ENCODE assay signal across 7 cellular contexts in genomic region chr5:147580418-147580817, GRCh38.
DNase-seq lines count a peak whose midpoint lies in the region; ATAC-seq, FAIRE-seq and TF ChIP-seq lines count a peak whose summit lies in the region.
"Not testable (repeated sequence)": the region's sequence is repeated elsewhere in the genome, so short reads cannot be mapped to it uniquely, and the experiment has no call there.

No MANE protein-coding gene starts in this region.

- H3K18ac ChIP-seq in H9 (ENCODE audit: insufficient read length, low read depth, low read length); H1 (ENCODE audit: extremely low read depth, low read length): not testable (repeated sequence)

- H4K5ac ChIP-seq in H9 (ENCODE audit: insufficient read length, low read depth, low read length); H1 (ENCODE audit: insufficient read length, low read depth, low read length): not testable (repeated sequence)

- CTCF ChIA-PET in HEK293 (lab: Yijun Ruan, JAX) (interaction anchor here (0.7 to 1.0 kb wide), 2 partner anchors 11 to 608 kb away, joined by 3 read pairs; no protein-coding TSS in a partner anchor), H1 (lab: Charles Lee; ENCODE audit: partially characterized antibody) (interaction anchor here (1.0 to 4.6 kb wide), 5 partner anchors 10 to 163 kb away, joined by 4 to 26 read pairs (median 6); no protein-coding TSS in a partner anchor)

- not testable (repeated sequence) for H3F3A ChIP-seq in GM23338 (replicated peaks; ENCODE audit: low read depth)
- H3F3A ChIP-seq in neural progenitor cell (ENCODE audit: low read depth), result peaks cover 53% of the 10 kb centered on the region

- H3K9me3 Mint-ChIP-seq in GM23338 (peaks cover 18% of the 10 kb centered on the region), H9 (peaks cover 18 to 24% of the 10 kb centered on the region in 2 experiments), endodermal cell (peaks cover 24% of the 10 kb centered on the region), neural progenitor cell (peaks cover 12% of the 10 kb centered on the region)

- H3T11ph ChIP-seq in H9 (ENCODE audit: low read length), result not testable (repeated sequence)

- H3K27ac ChIP-seq in GM23338 (ENCODE audit: low read depth); H9 (ENCODE audit: insufficient read length, low read depth, low read length); HEK293 (ENCODE audit: extremely low read depth, low read depth, low read length); H1 (ENCODE audit: low read depth, low read length); endodermal cell (ENCODE audit: low read depth, low read length); neural progenitor cell: not testable (repeated sequence)

- H3K4me1 Mint-ChIP-seq in GM23338 (peaks cover 32% of the 10 kb centered on the region), H9 (peaks cover 35 to 60% of the 10 kb centered on the region in 2 experiments), neural progenitor cell (peaks cover 14% of the 10 kb centered on the region)
- not testable (repeated sequence) for H3K4me1 Mint-ChIP-seq in endodermal cell

- FAIRE-seq in H1 (lab: Jason Lieb, UNC), result not testable (repeated sequence)

- not testable (repeated sequence) for H3K56ac ChIP-seq in H9 (ENCODE audit: insufficient read length, low read depth, low read length); H1 (replicated peaks; ENCODE audit: insufficient read length, low read depth, low read length)

- H3K14ac ChIP-seq in H9 (ENCODE audit: insufficient read depth, low read length); H1 (ENCODE audit: insufficient read length): not testable (repeated sequence)

- peak; percentile 24 for DNase-seq in ELF-1 (ENCODE audit: low read depth, low spot score)
- DNase-seq in GM23338 (ENCODE audit: low spot score); H9; H1 (ENCODE audit: low read depth in 1 of 2, low spot score in 2 of 2); endodermal cell; neural progenitor cell (ENCODE audit: low spot score): not testable (repeated sequence)

- not testable (repeated sequence) for H3K27ac Mint-ChIP-seq in GM23338, endodermal cell
- peak overlapping the region in 2 of 3 experiments; percentile 39 to 65; a peak in 3 of 7 replicates for H3K27ac Mint-ChIP-seq in H9
- H3K27ac Mint-ChIP-seq in neural progenitor cell, result peak overlapping the region; percentile 26

- H3K27me3 Mint-ChIP-seq in GM23338 (ENCODE audit: insufficient read depth, low read depth, poor library complexity); H9 (ENCODE audit: low read depth); endodermal cell (ENCODE audit: insufficient read depth); neural progenitor cell (ENCODE audit: insufficient read depth, low read depth): not testable (repeated sequence)

- not testable (repeated sequence) for H2BK15ac ChIP-seq in H9 (ENCODE audit: low read depth, low read length); H1 (ENCODE audit: low read length)

- H4K8ac ChIP-seq in H9 (replicated peaks; ENCODE audit: insufficient read length, low read depth, low read length); H1 (ENCODE audit: extremely low read depth, insufficient read depth, low read length): not testable (repeated sequence)

- not testable (repeated sequence) for H3K23me2 ChIP-seq in H9 (ENCODE audit: insufficient read length, low read depth, low read length, poor library complexity, severe bottlenecking); H1 (ENCODE audit: low read depth, low read length)

- not testable (repeated sequence) for H2BK12ac ChIP-seq in H9 (ENCODE audit: insufficient read length, low read depth, low read length); H1 (ENCODE audit: low read depth, low read length)

- H3K36me3 Mint-ChIP-seq in GM23338 (ENCODE audit: low read depth), result peaks cover 52% of the 10 kb centered on the region
- H3K36me3 Mint-ChIP-seq in H9 (ENCODE audit: insufficient read depth in 1 of 3, low read depth in 3 of 3), result peaks cover 36 to 69% (median 56%) of the 10 kb centered on the region in 3 experiments
- not testable (repeated sequence) for H3K36me3 Mint-ChIP-seq in endodermal cell (ENCODE audit: low read depth)
- peaks cover 15% of the 10 kb centered on the region for H3K36me3 Mint-ChIP-seq in neural progenitor cell

- not testable (repeated sequence) for H2AFZ ChIP-seq in GM23338; H9 (ENCODE audit: low read length); H1 (ENCODE audit: low read length); neural progenitor cell (replicated peaks)

- H4K91ac ChIP-seq in H9 (ENCODE audit: insufficient read length, low read depth, low read length); H1 (replicated peaks; ENCODE audit: insufficient read length, low read length): not testable (repeated sequence)

- H3K4me3 ChIP-seq in GM23338; HEK293 (ENCODE audit: low read depth, low read length); H1 (ENCODE audit: extremely low read depth in 1 of 4, insufficient read depth in 2 of 4, low read depth in 3 of 4, low read length in 4 of 4); neural progenitor cell: not testable (repeated sequence)
- H3K4me3 ChIP-seq in endodermal cell (ENCODE audit: low read length), result peak overlapping the region; percentile 44

- peaks cover 55% of the 10 kb centered on the region for H3K79me2 ChIP-seq in GM23338 (replicated peaks; ENCODE audit: insufficient read depth)
- H3K79me2 ChIP-seq in H9 (ENCODE audit: insufficient read depth, low read length), result not testable (repeated sequence)
- peaks cover 0 to 78% of the 10 kb centered on the region in 2 experiments; a peak in 2 of 4 replicates for H3K79me2 ChIP-seq in H1 (ENCODE audit: control insufficient read depth in 1 of 2, insufficient read depth in 2 of 2, low read length in 2 of 2)
- H3K79me2 ChIP-seq in neural progenitor cell (ENCODE audit: low read depth), result peaks cover 99% of the 10 kb centered on the region

- not testable (repeated sequence) for H2BK120ac ChIP-seq in H9 (ENCODE audit: low read depth, low read length, poor library complexity, severe bottlenecking); H1 (replicated peaks; ENCODE audit: low read depth, low read length)

- WGBS in H9 (ENCODE audit: extremely low coverage, insufficient read length, low lambda C conversion rate), result no CpG with 5 or more reads among the region's 7 CpGs
- 79% methylated on average over 7 of the region's 7 CpGs; no CpG with 5 or more reads in 1 of the 2 experiments for WGBS in H1 (ENCODE audit: extremely low coverage in 1 of 2, insufficient coverage in 1 of 2, insufficient read length in 1 of 2, insufficient replicate concordance in 2 of 2, low coverage in 1 of 2, low lambda C conversion rate in 2 of 2, missing lambda C conversion rate in 1 of 2), 2 experiments
- WGBS in endodermal cell (ENCODE audit: insufficient coverage in 1 of 2, insufficient read length in 1 of 2), 2 experiments, result 92 to 93% methylated on average over 6 to 7 of the region's 7 CpGs

- H3K9ac ChIP-seq in H9 (ENCODE audit: extremely low read depth, insufficient read length, low read length); H1 (replicated peaks in 1 of 4; ENCODE audit: extremely low read depth in 1 of 4, low read depth in 3 of 4, low read length in 3 of 4); endodermal cell (ENCODE audit: extremely low read depth, low read length, poor library complexity, severe bottlenecking); neural progenitor cell: not testable (repeated sequence)

- not testable (repeated sequence) for H3K4me2 ChIP-seq in GM23338; H9 (ENCODE audit: insufficient read depth, insufficient read length, low read length); H1 (ENCODE audit: insufficient read depth in 1 of 2, low read depth in 2 of 2, low read length in 2 of 2); neural progenitor cell

- peak in 1 of 2 experiments; percentile 67; a peak in 1 of 3 replicates for TF ChIP-seq EP300 in H1 (IDR thresholded peaks at IDR 0.05; ENCODE audit: borderline replicate concordance in 1 of 2, low read depth in 2 of 2, low read length in 2 of 2)

- H3K4me3 Mint-ChIP-seq in GM23338, endodermal cell, neural progenitor cell: not testable (repeated sequence)
- H3K4me3 Mint-ChIP-seq in H9, result peak overlapping the region in 1 of 2 experiments; percentile 8; a peak in 1 of 5 replicates

- H3K4me1 ChIP-seq in GM23338 (ENCODE audit: insufficient read depth), result peaks cover 17% of the 10 kb centered on the region
- H3K4me1 ChIP-seq in H9 (ENCODE audit: insufficient read depth, low read length); HEK293 (ENCODE audit: control insufficient read depth, insufficient read depth, low read length); endodermal cell (ENCODE audit: control insufficient read depth, insufficient read depth, low read length): not testable (repeated sequence)
- peaks cover 2 to 13% (median 7%) of the 10 kb centered on the region in 4 experiments; a peak in 5 of 7 replicates for H3K4me1 ChIP-seq in H1 (replicated peaks in 1 of 4; ENCODE audit: control insufficient read depth in 3 of 4, insufficient read depth in 4 of 4, low read length in 3 of 4)
- peaks cover 14% of the 10 kb centered on the region for H3K4me1 ChIP-seq in neural progenitor cell

- H3K9me2 ChIP-seq in GM23338 (ENCODE audit: insufficient read depth), result not testable (repeated sequence)

- not testable (repeated sequence) for H3K9me3 ChIP-seq in H9 (ENCODE audit: control insufficient read depth, low read depth, low read length); HEK293 (ENCODE audit: control insufficient read depth, insufficient read depth, low read depth, low read length); H1 (ENCODE audit: insufficient read depth in 2 of 2, low read depth in 1 of 2, low read length in 1 of 2); neural progenitor cell (ENCODE audit: low read depth)
- H3K9me3 ChIP-seq in endodermal cell (ENCODE audit: control insufficient read depth, low read length), result peaks cover 26% of the 10 kb centered on the region

- H3K36me3 ChIP-seq in GM23338 (ENCODE audit: insufficient read depth); HEK293 (ENCODE audit: control insufficient read depth in 2 of 2, insufficient read depth in 1 of 2, low read length in 2 of 2); endodermal cell (ENCODE audit: control insufficient read depth, insufficient read depth, low read length); neural progenitor cell: not testable (repeated sequence)
- H3K36me3 ChIP-seq in H1 (ENCODE audit: control insufficient read depth in 2 of 4, insufficient read depth in 4 of 4, low read length in 3 of 4), result peaks cover 0 to 38% (median 6%) of the 10 kb centered on the region in 4 experiments; a peak in 5 of 8 replicates

- not testable (repeated sequence) for H3K4ac ChIP-seq in H9 (ENCODE audit: low read depth, low read length); H1 (replicated peaks; ENCODE audit: insufficient read length, low read depth, low read length)

- H3K27me3 ChIP-seq in GM23338 (ENCODE audit: insufficient read depth); H9 (ENCODE audit: insufficient read depth, low read length); H1 (replicated peaks in 1 of 4; ENCODE audit: control insufficient read depth in 3 of 4, extremely low read depth in 1 of 4, insufficient read depth in 3 of 4, low read length in 3 of 4); endodermal cell (ENCODE audit: control insufficient read depth, insufficient read depth, low read length, poor library complexity, severe bottlenecking); neural progenitor cell: not testable (repeated sequence)

- not testable (repeated sequence) for H4K20me1 ChIP-seq in GM23338 (replicated peaks; ENCODE audit: insufficient read depth); H9 (ENCODE audit: control insufficient read depth, insufficient read depth, insufficient read length); H1 (replicated peaks in 1 of 2; ENCODE audit: control insufficient read depth in 1 of 2, insufficient read depth in 2 of 2, low read length in 2 of 2); neural progenitor cell (ENCODE audit: low read depth)

- not testable (repeated sequence) for H2AK5ac ChIP-seq in H9 (ENCODE audit: insufficient read length, low read length); H1 (ENCODE audit: low read depth, low read length)

- not testable (repeated sequence) for H3K23ac ChIP-seq in H9 (ENCODE audit: insufficient read length, low read depth, low read length); H1 (ENCODE audit: insufficient read length)

- not testable (repeated sequence) for ATAC-seq in GM23338

- H2BK20ac ChIP-seq in H9 (ENCODE audit: low read depth, low read length, poor library complexity, severe bottlenecking); H1 (ENCODE audit: low read length): not testable (repeated sequence)

- H2BK5ac ChIP-seq in H9 (ENCODE audit: insufficient read length, low read length); H1 (ENCODE audit: low read depth, low read length): not testable (repeated sequence)

- not testable (repeated sequence) for H3K79me1 ChIP-seq in H9 (ENCODE audit: insufficient read depth, low read depth, low read length, poor library complexity, severe bottlenecking); H1 (ENCODE audit: low read depth, low read length)

- POLR2A ChIA-PET in HEK293 (lab: Yijun Ruan, JAX); H1 (lab: Charles Lee; ENCODE audit: partially characterized antibody): not testable (repeated sequence)

- not testable (repeated sequence) for TF ChIP-seq POLR2A in H1 (IDR thresholded peaks at IDR 0.05; ENCODE audit: control extremely low read depth in 1 of 2, low read depth in 2 of 2, low read length in 2 of 2)

- TF ChIP-seq RAD21 in H1 (IDR thresholded peaks at IDR 0.05 in 1 of 2, conservative IDR thresholded peaks at IDR 0.05 in 1 of 2; ENCODE audit: low read depth in 2 of 2, low read length in 2 of 2), result not testable (repeated sequence)

- TF ChIP-seq CTCF in GM23338 (conservative IDR thresholded peaks at IDR 0.05; ENCODE audit: low read depth in 2 of 2); H9 (conservative IDR thresholded peaks at IDR 0.05); HEK293 (tag by site-specific recombination; IDR thresholded peaks at IDR 0.05); H1 (IDR thresholded peaks at IDR 0.05; ENCODE audit: control extremely low read depth in 1 of 3, insufficient read depth in 1 of 3, low read depth in 1 of 3, low read length in 3 of 3); endodermal cell (conservative IDR thresholded peaks at IDR 0.05); neural progenitor cell (IDR thresholded peaks at IDR 0.05): not testable (repeated sequence)
